Comparison of ENCODE assay signal across 20 cellular contexts in the genomic region with DNA sequence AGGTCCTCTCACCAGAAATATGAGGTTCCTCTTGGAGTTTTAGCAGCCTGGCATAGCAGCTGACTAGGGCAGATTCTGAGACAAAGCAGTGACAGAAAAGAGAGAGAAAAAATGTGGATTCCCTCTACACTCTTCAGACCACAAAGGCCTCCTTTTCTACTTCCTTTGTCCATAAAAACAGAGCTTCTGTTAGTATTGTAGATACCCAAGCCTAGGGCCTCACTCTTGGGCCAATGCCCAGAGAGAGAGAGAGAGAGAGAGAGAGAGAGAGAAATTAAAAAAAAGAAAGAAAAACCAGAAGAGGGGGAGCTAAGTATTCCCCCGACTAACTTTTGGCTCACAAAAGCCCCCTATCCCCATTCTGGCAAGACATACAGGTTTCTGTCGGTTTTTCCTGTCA. TPM values are rescaled to one million over a fixed set of nuclear protein-coding genes. Genes with fewer than 3 reads are reported as not detected.
A peak's percentile ranks its signal among the peaks of the same experiment; 100 is the strongest.
DNase-seq lines count a peak whose midpoint lies in the region; ATAC-seq and TF ChIP-seq lines count a peak whose summit lies in the region.
"Had no signal": no experiment of that assay in that cellular context is flagged by ENCODE, and none has a peak within 500 bp of the region (broad histone marks: within the 10 kb centered on the region; RNA-seq: fewer than 3 reads in every experiment).

No MANE protein-coding gene starts in this region.

- H3K23ac ChIP-seq in IMR-90 (ENCODE audit: low read depth, low read length): no peak overlapping the region

- DNase-seq in IMR-90: no peak
- DNase-seq in globus pallidus (ENCODE audit: low spot score): peak; percentile 80
- peak; percentile 96 for DNase-seq in pons (ENCODE audit: low spot score)
- DNase-seq in progenitor cell of endocrine pancreas (ENCODE audit: low spot score, unreplicated experiment): no peak
- no peak for DNase-seq in T-helper 17 cell
- no peak for DNase-seq in effector memory CD8-positive, alpha-beta T cell
- DNase-seq: Calu3; CD4-positive, CD25-positive, alpha-beta regulatory T cell; DND-41; GF-D8; HCEC 1CT; NCI-H1092; NCI-H1694; NCI-H2171; NCI-H446 treated with DMSO at 0.1 percent for 48 hours; NCI-H748 treated with DMSO at 0.1 percent for 48 hours had no signal

- 0 out of 4 replicates have a peak overlapping the region, but pooled peaks of 1 of the 2 experiments have one; percentile 34 for H4K8ac ChIP-seq in IMR-90 (ENCODE audit: low read depth in 2 of 2, low read length in 2 of 2)

- TF ChIP-seq CTCF in IMR-90 (conservative IDR thresholded peaks at IDR 0.05; ENCODE audit: low read depth, low read length) (no peak), brain (conservative IDR thresholded peaks at IDR 0.05) (no peak), progenitor cell of endocrine pancreas (IDR thresholded peaks at IDR 0.05; ENCODE audit: unreplicated experiment) (no peak)

- H4K20me1 ChIP-seq in IMR-90 (ENCODE audit: insufficient read depth, low read length): peaks cover 8% of the 10 kb centered on the region; the same call in 1 of the 2 replicates

- H3K27me3 Mint-ChIP-seq in brain: peaks cover 27% of the 10 kb centered on the region
- H3K27me3 Mint-ChIP-seq in progenitor cell of endocrine pancreas: peaks cover 29% of the 10 kb centered on the region
- peaks cover 46% of the 10 kb centered on the region for H3K27me3 Mint-ChIP-seq in T-helper 17 cell
- H3K27me3 Mint-ChIP-seq in effector memory CD8-positive, alpha-beta T cell: peaks cover 39 to 46% of the 10 kb centered on the region in 2 donors

- no peak overlapping the region for H3K4me2 ChIP-seq in IMR-90 (ENCODE audit: low read depth, low read length)

- dilution Hi-C loops in IMR-90 (cut with HindIII; ENCODE audit: low sequenced_read_pairs, unreplicated experiment): no loop called here

- TF ChIP-seq RAD21 in IMR-90 (IDR thresholded peaks at IDR 0.05; ENCODE audit: low read length): no peak

- H3K14ac ChIP-seq in IMR-90 (replicated peaks; ENCODE audit: low read depth, low read length): no peak overlapping the region

- H2BK15ac ChIP-seq in IMR-90 (ENCODE audit: low read depth, low read length): no peak overlapping the region

- H3K56ac ChIP-seq in IMR-90 (ENCODE audit: extremely low read depth, insufficient read depth, low read length): no peak overlapping the region

- POLR2A ChIA-PET in IMR-90 (lab: Charles Lee; ENCODE audit: unreplicated experiment): no interaction called here

- intact Hi-C loops in IMR-90 (cut with micrococcal nuclease): no loop called here

- H3K4me3 Mint-ChIP-seq in brain (peak overlapping the region in 2 of 5 experiments; percentile 4 to 73), progenitor cell of endocrine pancreas (ENCODE audit: low read depth) (no peak overlapping the region), T-helper 17 cell (no peak overlapping the region)
- H3K4me3 Mint-ChIP-seq in effector memory CD8-positive, alpha-beta T cell: no peak overlapping the region

- H3K9me3 ChIP-seq in IMR-90 (ENCODE audit: control insufficient read depth, insufficient read depth, low read length) (no peaks in the 10 kb centered on the region), T-helper 17 cell (ENCODE audit: control insufficient read depth, low read length, poor library complexity, severe bottlenecking) (no peaks in the 10 kb centered on the region)

- peak overlapping the region; percentile 60; the same call in 1 of the 2 replicates for H4K5ac ChIP-seq in IMR-90 (ENCODE audit: low read depth, low read length)

- CTCF ChIA-PET in IMR-90 (lab: Yijun Ruan, JAX): no interaction called here

- peak overlapping the region; percentile 6; the same call in 1 of the 2 replicates for H2BK120ac ChIP-seq in IMR-90 (ENCODE audit: low read depth, low read length)

- TF ChIP-seq POLR2A in IMR-90 (IDR thresholded peaks at IDR 0.05; ENCODE audit: low read depth, low read length): no peak

- no peaks in the 10 kb centered on the region for H3K36me3 ChIP-seq in IMR-90 (ENCODE audit: control insufficient read depth, insufficient read depth, low read length)

- in situ Hi-C loops in IMR-90 (cut with MboI; ENCODE audit: low sequenced_read_pairs): loop anchor here (25.0 kb wide), 2 partner anchors 954 to 1179 kb away; no protein-coding TSS in a partner anchor

- H2BK5ac ChIP-seq in IMR-90 (ENCODE audit: low read depth, low read length, poor library complexity, severe bottlenecking): peak overlapping the region; percentile 29

- H3K27me3 ChIP-seq in IMR-90 (ENCODE audit: control insufficient read depth, insufficient read depth, low read length): no peaks in the 10 kb centered on the region

- no CpG with 5 or more reads among the region's 2 CpGs for WGBS in IMR-90 (ENCODE audit: extremely low coverage in 2 of 2, insufficient read length in 1 of 2), 2 experiments

- H3K9me3 Mint-ChIP-seq in brain (peaks cover 0 to 8% (median 0%) of the 10 kb centered on the region in 5 experiments), progenitor cell of endocrine pancreas (ENCODE audit: low read depth) (peaks cover 6% of the 10 kb centered on the region)
- H3K9me3 Mint-ChIP-seq in effector memory CD8-positive, alpha-beta T cell: peaks cover 0 to 4% of the 10 kb centered on the region in 2 donors

- no peak overlapping the region for H3K9ac ChIP-seq in IMR-90 (ENCODE audit: low read depth, low read length)

- ATAC-seq in IMR-90 (ENCODE audit: low read depth) (no peak), T-helper 17 cell (no peak)
- ATAC-seq in effector memory CD8-positive, alpha-beta T cell (replicated peaks): no peak
- ATAC-seq: Right ventricle myocardium inferior had no signal

- no peak overlapping the region for H2AFZ ChIP-seq in IMR-90 (replicated peaks; ENCODE audit: low read length, poor library complexity)

- H3K27ac Mint-ChIP-seq in brain (peak overlapping the region in 3 of 5 experiments; percentile 64 to 88 (median 80)), progenitor cell of endocrine pancreas (no peak overlapping the region), T-helper 17 cell (no peak overlapping the region)
- no peak overlapping the region for H3K27ac Mint-ChIP-seq in effector memory CD8-positive, alpha-beta T cell
- H3K27ac Mint-ChIP-seq: CD4-positive, CD25-positive, alpha-beta regulatory T cell had no signal

- 0 out of 2 replicates have a peak overlapping the region, but pooled peaks have one; percentile 14 for H2BK20ac ChIP-seq in IMR-90 (ENCODE audit: low read depth, low read length)

- H3K4me1 Mint-ChIP-seq in brain (peaks cover 36% of the 10 kb centered on the region), progenitor cell of endocrine pancreas (ENCODE audit: low read depth) (peaks cover 10% of the 10 kb centered on the region), T-helper 17 cell (peaks cover 12% of the 10 kb centered on the region)
- peaks cover 16 to 20% of the 10 kb centered on the region in 2 donors for H3K4me1 Mint-ChIP-seq in effector memory CD8-positive, alpha-beta T cell (ENCODE audit: low read depth in 2 of 2)

- peaks cover 3% of the 10 kb centered on the region for H3K9me1 ChIP-seq in IMR-90 (ENCODE audit: insufficient read depth, low read length)

- H2AK9ac ChIP-seq in IMR-90 (replicated peaks; ENCODE audit: low read depth, low read length, poor library complexity): no peak overlapping the region

- no peak overlapping the region for H3K4ac ChIP-seq in IMR-90 (ENCODE audit: low read depth, low read length)

- peaks cover 0 to 1% of the 10 kb centered on the region in 2 experiments; a peak in 1 of 4 replicates for H3K79me1 ChIP-seq in IMR-90 (ENCODE audit: low read depth in 1 of 2, low read length in 2 of 2)

- H3K27ac ChIP-seq in IMR-90 (ENCODE audit: insufficient read depth, low read length): no peak overlapping the region

- H3K36me3 Mint-ChIP-seq in brain: peaks cover 8% of the 10 kb centered on the region
- H3K36me3 Mint-ChIP-seq in progenitor cell of endocrine pancreas (ENCODE audit: insufficient read depth): peaks cover 5% of the 10 kb centered on the region
- H3K36me3 Mint-ChIP-seq in T-helper 17 cell (ENCODE audit: low read depth): peaks cover 9% of the 10 kb centered on the region
- peaks cover 15% of the 10 kb centered on the region for H3K36me3 Mint-ChIP-seq in effector memory CD8-positive, alpha-beta T cell (ENCODE audit: insufficient read depth)

- no peak overlapping the region for H3K4me3 ChIP-seq in IMR-90 (ENCODE audit: insufficient read depth, low read depth, low read length)

- BruUV-seq in IMR-90 (replicated peaks; lab: Mats Ljungman, UMichigan): no TSS peak

- no peak overlapping the region for H4K91ac ChIP-seq in IMR-90 (ENCODE audit: insufficient read depth, low read depth, low read length)

- no peak overlapping the region for H2AK5ac ChIP-seq in IMR-90 (ENCODE audit: low read depth, low read length)

- H3K18ac ChIP-seq in IMR-90 (ENCODE audit: low read depth, low read length): peak overlapping the region; percentile 52; the same call in 1 of the 2 replicates

- peaks cover 6% of the 10 kb centered on the region for H3K4me1 ChIP-seq in IMR-90 (ENCODE audit: control insufficient read depth, insufficient read depth, low read length)

TF ChIP-seq in IMR-90, 13 proteins besides CTCF, POLR2A, EP300 and RAD21:
- TF ChIP-seq, protein P1, sequence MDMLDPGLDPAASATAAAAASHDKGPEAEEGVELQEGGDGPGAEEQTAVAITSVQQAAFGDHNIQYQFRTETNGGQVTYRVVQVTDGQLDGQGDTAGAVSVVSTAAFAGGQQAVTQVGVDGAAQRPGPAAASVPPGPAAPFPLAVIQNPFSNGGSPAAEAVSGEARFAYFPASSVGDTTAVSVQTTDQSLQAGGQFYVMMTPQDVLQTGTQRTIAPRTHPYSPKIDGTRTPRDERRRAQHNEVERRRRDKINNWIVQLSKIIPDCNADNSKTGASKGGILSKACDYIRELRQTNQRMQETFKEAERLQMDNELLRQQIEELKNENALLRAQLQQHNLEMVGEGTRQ (IDR thresholded peaks at IDR 0.05; ENCODE audit: low read depth, low read length): no peak
- TF ChIP-seq MAFK (IDR thresholded peaks at IDR 0.05; ENCODE audit: low read depth, low read length): no peak
- TF ChIP-seq NFE2L2 (IDR thresholded peaks at IDR 0.05; ENCODE audit: low read depth, low read length): no peak
- no peak for TF ChIP-seq MAZ (IDR thresholded peaks at IDR 0.05; ENCODE audit: borderline replicate concordance, low read depth, low read length)

RNA-seq across cellular contexts. Expression of a gene that starts 2.4 kb away (rescaled TPM):
- total RNA-seq in IMR-90 (2012; rRNA removed) (23.7 and 41.7 TPM in 2 replicates), progenitor cell of endocrine pancreas (106 and 115 TPM in 2 replicates), T-helper 17 cell (10 to 100 TPM; 88.5 to 95.2 TPM)
- polyA plus RNA-seq in IMR-90 (2012; rRNA removed) (58.9 and 67.2 TPM in 2 replicates), brain (ENCODE audit: insufficient read depth, low read depth, low replicate concordance) (13.5 TPM)
- polyA plus RNA-seq in IMR-90 (2012; cell fraction: cytosol; rRNA removed): 3.0 and 3.7 TPM in 2 replicates
- 13.8 and 232 TPM in 2 replicates for polyA plus RNA-seq in IMR-90 (2012; cell fraction: nucleus; rRNA removed; ENCODE audit: low replicate concordance)

RNA-seq across cellular contexts. Expression of a gene that starts 35.7 kb away (rescaled TPM):
- total RNA-seq in IMR-90 (2012; rRNA removed): under 0.01 TPM in 1 of 2 replicates, not detected in the other
- not detected in 2 replicates for polyA plus RNA-seq in IMR-90 (2012; rRNA removed)
- not detected in 2 replicates for polyA plus RNA-seq in IMR-90 (2012; cell fraction: cytosol; rRNA removed)
- 0.05 TPM in 1 of 2 replicates, not detected in the other for polyA plus RNA-seq in IMR-90 (2012; cell fraction: nucleus; rRNA removed; ENCODE audit: low replicate concordance)
- 0.08 TPM for polyA plus RNA-seq in brain (ENCODE audit: insufficient read depth, low read depth, low replicate concordance)
- total RNA-seq in progenitor cell of endocrine pancreas: 3.0 and 3.1 TPM in 2 replicates
- total RNA-seq in T-helper 17 cell: under 1 TPM; 0.10 to 0.86 TPM
- total RNA-seq: HT1080, MCF 10A had no signal
- polyA plus RNA-seq: CD4-positive, CD25-positive, alpha-beta regulatory T cell had no signal

Comparison
In these comparisons a context has a peak if more than half of its experiments do, and no peak if none do; other contexts are left out.
1. DNase-seq: peak in globus pallidus (single experiment) and pons (single experiment); none in IMR-90 (single experiment), progenitor cell of endocrine pancreas (single experiment), T-helper 17 cell (0 of 3) and effector memory CD8-positive, alpha-beta T cell (0 of 3).
2. H3K27ac Mint-ChIP-seq: peak in brain (3 of 5); none in progenitor cell of endocrine pancreas (single experiment), T-helper 17 cell (single experiment) and effector memory CD8-positive, alpha-beta T cell (0 of 2).